Comparison of ENCODE assay signal across 9 cellular contexts in the genomic region with DNA sequence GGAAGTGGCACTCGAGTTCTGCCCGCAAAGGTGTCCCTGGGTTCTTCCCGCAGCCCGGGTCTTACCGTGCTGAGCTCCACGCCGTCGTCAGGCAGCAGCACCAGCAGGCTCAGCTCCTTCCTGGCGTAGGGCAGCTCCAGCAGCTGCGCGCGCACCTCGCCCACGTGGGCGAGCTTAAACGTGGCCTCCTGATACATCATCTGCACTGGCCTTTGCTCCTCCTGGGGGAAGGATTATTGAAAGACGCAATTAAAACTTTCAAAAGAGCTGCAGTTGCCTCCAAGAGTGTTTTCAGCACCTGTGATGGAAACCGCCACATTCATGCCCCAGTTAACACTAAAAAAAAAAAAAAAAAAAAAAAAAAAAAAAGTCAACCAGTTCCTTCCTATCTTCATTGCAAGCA. TPM values are rescaled to one million over a fixed set of nuclear protein-coding genes. Genes with fewer than 3 reads are reported as not detected.
DNase-seq lines count a peak whose midpoint lies in the region; ATAC-seq and TF ChIP-seq lines count a peak whose summit lies in the region.
"Had no signal": no experiment of that assay in that cellular context is flagged by ENCODE, and none has a peak within 500 bp of the region (broad histone marks: within the 10 kb centered on the region; RNA-seq: fewer than 3 reads in every experiment).

No MANE protein-coding gene starts in this region.

- no peak overlapping the region for H3K23ac ChIP-seq in H9 (ENCODE audit: insufficient read length, low read depth, low read length)

- H2BK20ac ChIP-seq in H9 (ENCODE audit: low read depth, low read length, poor library complexity, severe bottlenecking), result no peak overlapping the region

- no peak overlapping the region for H4K91ac ChIP-seq in H9 (ENCODE audit: insufficient read length, low read depth, low read length)

- H3K79me2 ChIP-seq in H9 (ENCODE audit: insufficient read depth, low read length), result no peaks in the 10 kb centered on the region

- H3K27me3 ChIP-seq in H9 (ENCODE audit: insufficient read depth, low read length), result no peaks in the 10 kb centered on the region

- no peak overlapping the region for H3K4me3 ChIP-seq in retinal pigment epithelial cell (ENCODE audit: low read length)

- no peaks in the 10 kb centered on the region; the same call in 1 of the 2 replicates for H3K4me1 ChIP-seq in H9 (ENCODE audit: insufficient read depth, low read length)

- H2AK5ac ChIP-seq in H9 (ENCODE audit: insufficient read length, low read length), result no peak overlapping the region

- no peak overlapping the region for H2BK12ac ChIP-seq in H9 (ENCODE audit: insufficient read length, low read depth, low read length)

- no peaks in the 10 kb centered on the region for H3K79me1 ChIP-seq in H9 (ENCODE audit: insufficient read depth, low read depth, low read length, poor library complexity, severe bottlenecking)

- H3K14ac ChIP-seq in H9 (ENCODE audit: insufficient read depth, low read length), result no peak overlapping the region

- TF ChIP-seq CTCF in retinal pigment epithelial cell (conservative IDR thresholded peaks at IDR 0.05; ENCODE audit: low read depth, low read length) (no peak), H9 (conservative IDR thresholded peaks at IDR 0.05) (no peak)

- WGBS in H9 (ENCODE audit: extremely low coverage, insufficient read length, low lambda C conversion rate), result no CpG with 5 or more reads among the region's 18 CpGs

- no peak overlapping the region for H3K9ac ChIP-seq in H9 (ENCODE audit: extremely low read depth, insufficient read length, low read length)

- H4K20me1 ChIP-seq in H9 (ENCODE audit: control insufficient read depth, insufficient read depth, insufficient read length), result no peaks in the 10 kb centered on the region

- no peaks in the 10 kb centered on the region; a peak in 1 of 5 replicates for H3K9me3 Mint-ChIP-seq in H9

- no peak overlapping the region for H3K27ac ChIP-seq in H9 (ENCODE audit: insufficient read length, low read depth, low read length)

- no peak overlapping the region for H2BK15ac ChIP-seq in H9 (ENCODE audit: low read depth, low read length)

- no peak overlapping the region for H4K8ac ChIP-seq in H9 (replicated peaks; ENCODE audit: insufficient read length, low read depth, low read length)

- no peak overlapping the region for H2BK5ac ChIP-seq in H9 (ENCODE audit: insufficient read length, low read length)

- no peaks in the 10 kb centered on the region for H3K23me2 ChIP-seq in H9 (ENCODE audit: insufficient read length, low read depth, low read length, poor library complexity, severe bottlenecking)

- no peak for ATAC-seq in HG03460 (IDR thresholded peaks at IDR 0.05; ENCODE audit: unreplicated experiment)

- H3K9me3 ChIP-seq in H9 (ENCODE audit: control insufficient read depth, low read depth, low read length), result no peaks in the 10 kb centered on the region

- H3T11ph ChIP-seq in H9 (ENCODE audit: low read length), result no peak overlapping the region

- peaks cover 0 to 79% (median 64%) of the 10 kb centered on the region in 3 experiments; a peak in 4 of 7 replicates for H3K36me3 Mint-ChIP-seq in H9 (ENCODE audit: insufficient read depth in 1 of 3, low read depth in 3 of 3)

- H3K4me3 Mint-ChIP-seq in H9, result no peak overlapping the region
- H3K4me3 Mint-ChIP-seq: immature natural killer cell had no signal

- H3K27ac Mint-ChIP-seq in H9, result no peak overlapping the region

- DNase-seq in NAMALWA (ENCODE audit: low spot score), result peak; percentile 98
- peak; percentile 59 for DNase-seq in activated T-cell treated with anti-CD3 and anti-CD28 coated beads for 1 hour (ENCODE audit: low read depth)
- peak; percentile 63 for DNase-seq in retinal pigment epithelial cell (ENCODE audit: low read depth)
- DNase-seq in H9, result no peak
- DNase-seq in NCI-H446 treated with DMSO at 0.1 percent for 48 hours (lab: John Stamatoyannopoulos, UW), result no peak
- no peak for DNase-seq in C1 segment of cervical spinal cord (lab: John Stamatoyannopoulos, UW)
- DNase-seq: immature natural killer cell had no signal

- no peak overlapping the region for H2BK120ac ChIP-seq in H9 (ENCODE audit: low read depth, low read length, poor library complexity, severe bottlenecking)

- no peak overlapping the region for H3K18ac ChIP-seq in H9 (ENCODE audit: insufficient read length, low read depth, low read length)

- no peak overlapping the region for H4K5ac ChIP-seq in H9 (ENCODE audit: insufficient read length, low read depth, low read length)

- peak; percentile 33 for TF ChIP-seq POLR2A in GM10847 (IDR thresholded peaks at IDR 0.05; ENCODE audit: extremely low read depth, insufficient read length)

- H2AFZ ChIP-seq in H9 (ENCODE audit: low read length), result no peak overlapping the region

- H3K4ac ChIP-seq in H9 (ENCODE audit: low read depth, low read length), result no peak overlapping the region

- no peak overlapping the region for H3K4me2 ChIP-seq in H9 (ENCODE audit: insufficient read depth, insufficient read length, low read length)

- H3K56ac ChIP-seq in H9 (ENCODE audit: insufficient read length, low read depth, low read length), result no peak overlapping the region

- peaks cover 11 to 14% of the 10 kb centered on the region in 2 experiments; a peak in 3 of 4 replicates for H3K4me1 Mint-ChIP-seq in H9

- no peaks in the 10 kb centered on the region for H3K27me3 Mint-ChIP-seq in H9 (ENCODE audit: low read depth)

RNA-seq across cellular contexts. Expression of a gene that starts 11.3 kb away (rescaled TPM):
- 382 and 390 TPM in 2 replicates for total RNA-seq in H9 (2021)

RNA-seq across cellular contexts. Expression of a gene that starts 50.1 kb away (rescaled TPM):
- 18.4 and 20.5 TPM in 2 replicates for total RNA-seq in H9 (2021)

Comparison
In these comparisons a context has a peak if more than half of its experiments do, and no peak if none do; other contexts are left out.
1. DNase-seq: peak in NAMALWA (single experiment), activated T-cell treated with anti-CD3 and anti-CD28 coated beads for 1 hour (single experiment) and retinal pigment epithelial cell (single experiment); none in H9 (single experiment), NCI-H446 treated with DMSO at 0.1 percent for 48 hours (single experiment) and C1 segment of cervical spinal cord (0 of 14).